11 cellular contexts compared by ENCODE assay signal in the genomic region with DNA sequence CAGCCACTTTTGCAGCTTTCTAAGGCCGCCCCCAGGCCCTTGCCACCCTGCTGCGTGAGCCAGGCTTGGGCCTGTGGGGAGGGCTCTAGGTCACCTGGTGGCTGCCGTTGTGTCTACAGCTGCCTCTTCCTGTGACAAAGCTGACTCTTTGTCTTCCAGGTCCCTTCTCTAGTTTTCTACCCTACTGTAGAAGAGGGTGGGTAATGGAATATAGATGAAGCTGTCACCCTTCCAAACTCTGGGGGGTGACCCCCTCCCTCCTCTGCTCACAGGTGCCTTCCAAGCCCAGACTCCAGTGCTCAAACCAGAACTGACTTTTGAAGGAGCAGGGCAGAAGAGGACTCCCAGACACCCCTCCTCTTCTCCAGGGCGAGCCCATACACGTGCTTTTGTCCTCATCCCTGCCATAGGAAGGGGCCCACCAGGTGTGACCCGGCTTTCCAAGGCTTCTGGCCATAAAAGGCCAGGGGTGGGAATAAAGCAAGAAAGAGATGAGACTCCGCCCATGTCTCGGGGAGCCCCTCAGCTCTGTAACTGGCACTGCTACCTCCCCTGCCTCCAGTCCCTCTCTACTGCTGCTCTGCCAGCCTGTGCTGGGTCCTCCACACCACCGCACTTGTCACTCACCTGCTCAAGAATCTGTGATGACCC. TPM values are rescaled to one million over a fixed set of nuclear protein-coding genes. Genes with fewer than 3 reads are reported as not detected.
A peak's percentile ranks its signal among the peaks of the same experiment; 100 is the strongest.
DNase-seq lines count a peak whose midpoint lies in the region; ATAC-seq, FAIRE-seq and TF ChIP-seq lines count a peak whose summit lies in the region.
"Had no signal": no experiment of that assay in that cellular context is flagged by ENCODE, and none has a peak within 500 bp of the region (broad histone marks: within the 10 kb centered on the region; RNA-seq: fewer than 3 reads in every experiment).

No MANE protein-coding gene starts in this region.

- no peak for FAIRE-seq in A549 (lab: Jason Lieb, UNC)
- FAIRE-seq: RCC 7860 had no signal

- TF ChIP-seq POLR2A in A549 (IDR thresholded peaks at IDR 0.05; ENCODE audit: low read length), result no peak

- BruUV-seq in OCI-LY7 (replicated peaks; lab: Mats Ljungman, UMichigan) (no TSS peak), A673 (replicated peaks; lab: Mats Ljungman, UMichigan) (no TSS peak)

- H3K79me2 ChIP-seq in OCI-LY7 (ENCODE audit: insufficient read depth, low read depth, low read length), result no peaks in the 10 kb centered on the region

- H3K9me3 ChIP-seq in A549 (peaks cover 7% of the 10 kb centered on the region; the same call in 1 of the 3 replicates), OCI-LY7 (ENCODE audit: low read length) (no peaks in the 10 kb centered on the region), A673 (ENCODE audit: low read depth, low read length, poor library complexity, severe bottlenecking) (no peaks in the 10 kb centered on the region)

- TF ChIP-seq RAD21 in A549 (conservative IDR thresholded peaks at IDR 0.05 in 1 of 2, IDR thresholded peaks at IDR 0.05 in 1 of 2), result no peak

- H3K27ac ChIP-seq in A549 (no peak overlapping the region), OCI-LY7 (ENCODE audit: low read depth, low read length, poor library complexity, severe bottlenecking) (no peak overlapping the region), A673 (ENCODE audit: low read depth, low read length, poor library complexity, severe bottlenecking) (no peak overlapping the region)

- ATAC-seq in A549 (peak; percentile 65 to 73), GM18870 (IDR thresholded peaks at IDR 0.05; ENCODE audit: unreplicated experiment) (no peak)

- H3K36me3 ChIP-seq in OCI-LY7 (ENCODE audit: insufficient read depth, low read length) (peaks cover 24% of the 10 kb centered on the region), A673 (ENCODE audit: insufficient read depth, low read length, poor library complexity, severe bottlenecking) (peaks cover 5% of the 10 kb centered on the region)

- no peak for TF ChIP-seq CTCF in A549 (IDR thresholded peaks at IDR 0.05)
- no peak for TF ChIP-seq CTCF in OCI-LY7 (conservative IDR thresholded peaks at IDR 0.05; ENCODE audit: low read length)
- TF ChIP-seq CTCF in A673 (conservative IDR thresholded peaks at IDR 0.05; ENCODE audit: low read depth, low read length), result no peak

- H2AFZ ChIP-seq in OCI-LY7 (ENCODE audit: low read length), result no peak overlapping the region

- intact Hi-C loops in OCI-LY7 (cut with micrococcal nuclease; ENCODE audit: unreplicated experiment), result no loop called here
- intact Hi-C loops in A673 (cut with micrococcal nuclease; ENCODE audit: unreplicated experiment), result no loop called here

- no peaks in the 10 kb centered on the region for H3K9me2 ChIP-seq in OCI-LY7 (ENCODE audit: insufficient read depth, low read length)

- H3K27me3 ChIP-seq in A673 (replicated peaks; ENCODE audit: insufficient read depth, low read depth, low read length, poor library complexity), result no peaks in the 10 kb centered on the region

- H3K4me1 ChIP-seq in A549, result no peaks in the 10 kb centered on the region
- no peaks in the 10 kb centered on the region for H3K4me1 ChIP-seq in OCI-LY7 (ENCODE audit: insufficient read depth, low read length, poor library complexity, severe bottlenecking)
- no peaks in the 10 kb centered on the region for H3K4me1 ChIP-seq in A673 (ENCODE audit: insufficient read depth, low read length, poor library complexity, severe bottlenecking)

- no peak overlapping the region for H3K4me3 ChIP-seq in A549
- no peak overlapping the region for H3K4me3 ChIP-seq in OCI-LY7 (ENCODE audit: low read depth, low read length, poor library complexity, severe bottlenecking)
- H3K4me3 ChIP-seq in A673 (ENCODE audit: low read depth, low read length, poor library complexity, severe bottlenecking), result no peak overlapping the region

- POLR2A ChIA-PET in A549 (lab: Yijun Ruan, JAX) (no interaction called here), OCI-LY7 (lab: Charles Lee) (interaction anchor here (0.6 kb wide), 1 partner anchor 66 kb away, joined by 4 read pairs; no protein-coding TSS in a partner anchor), A673 (lab: Charles Lee; ENCODE audit: low non-redundant PET) (no interaction called here)

- CTCF ChIA-PET in A549 (lab: Yijun Ruan, JAX) (interaction anchor here (0.6 to 8.5 kb wide), 16 partner anchors 9 to 204 kb away, joined by 3 to 74 read pairs (median 4); a partner anchor contains a TSS), OCI-LY7 (lab: Charles Lee; ENCODE audit: unreplicated experiment) (no interaction called here), A673 (lab: Charles Lee) (interaction anchor here (0.7 kb wide), 1 partner anchor 116 kb away, joined by 14 read pairs; no protein-coding TSS in a partner anchor)

- no peak for TF ChIP-seq EP300 in A549 (IDR thresholded peaks at IDR 0.05)

- H4K20me1 ChIP-seq in OCI-LY7 (ENCODE audit: insufficient read depth, low read length), result no peaks in the 10 kb centered on the region

- H3K4me2 ChIP-seq in A549 (no peak overlapping the region), OCI-LY7 (ENCODE audit: low read length) (no peak overlapping the region)

- 88% methylated on average over 9 of the region's 9 CpGs for WGBS in A549 (ENCODE audit: missing lambda C conversion rate)

- DNase-seq in A549 (ENCODE audit: low read depth in 1 of 2, low spot score in 1 of 2) (no peak), DMS79 (lab: John Stamatoyannopoulos, UW) (peak; percentile 51), OCI-LY7 (ENCODE audit: low spot score) (peak; percentile 17), iPS-NIHi7 (ENCODE audit: extremely low spot score) (peak; percentile 58), A673 (ENCODE audit: low spot score) (no peak), NCI-H1048 (lab: John Stamatoyannopoulos, UW) (no peak)
- DNase-seq in stimulated activated CD4-positive, alpha-beta T cell treated with anti-CD3 and anti-CD28 coated beads, Interleukin-1b, Interleukin-23, amount 100 ng/mL, for 48 hours, result no peak
- DNase-seq: activated CD4-positive, alpha-beta T cell treated with anti-CD3 and anti-CD28 coated beads for 1 hour; amniotic stem cell had no signal

TF ChIP-seq in A549, 52 proteins besides CTCF, POLR2A, EP300 and RAD21:
- no peak for TF ChIP-seq MYC (IDR thresholded peaks at IDR 0.05; ENCODE audit: borderline replicate concordance, low read length)
- no peak for TF ChIP-seq FOSB (CRISPR knock-in tag; IDR thresholded peaks at IDR 0.05)
- no peak for TF ChIP-seq RARB (CRISPR knock-in tag; IDR thresholded peaks at IDR 0.05)
- TF ChIP-seq, protein P1, sequence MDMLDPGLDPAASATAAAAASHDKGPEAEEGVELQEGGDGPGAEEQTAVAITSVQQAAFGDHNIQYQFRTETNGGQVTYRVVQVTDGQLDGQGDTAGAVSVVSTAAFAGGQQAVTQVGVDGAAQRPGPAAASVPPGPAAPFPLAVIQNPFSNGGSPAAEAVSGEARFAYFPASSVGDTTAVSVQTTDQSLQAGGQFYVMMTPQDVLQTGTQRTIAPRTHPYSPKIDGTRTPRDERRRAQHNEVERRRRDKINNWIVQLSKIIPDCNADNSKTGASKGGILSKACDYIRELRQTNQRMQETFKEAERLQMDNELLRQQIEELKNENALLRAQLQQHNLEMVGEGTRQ (IDR thresholded peaks at IDR 0.05), result 0 out of 2 replicates have a peak, but pooled peaks have one; percentile 7
- TF ChIP-seq POLR2AphosphoS2 (conservative IDR thresholded peaks at IDR 0.05; ENCODE audit: low read length), result peak; percentile 81; the same call in 1 of the 2 replicates
- TF ChIP-seq, protein P2, sequence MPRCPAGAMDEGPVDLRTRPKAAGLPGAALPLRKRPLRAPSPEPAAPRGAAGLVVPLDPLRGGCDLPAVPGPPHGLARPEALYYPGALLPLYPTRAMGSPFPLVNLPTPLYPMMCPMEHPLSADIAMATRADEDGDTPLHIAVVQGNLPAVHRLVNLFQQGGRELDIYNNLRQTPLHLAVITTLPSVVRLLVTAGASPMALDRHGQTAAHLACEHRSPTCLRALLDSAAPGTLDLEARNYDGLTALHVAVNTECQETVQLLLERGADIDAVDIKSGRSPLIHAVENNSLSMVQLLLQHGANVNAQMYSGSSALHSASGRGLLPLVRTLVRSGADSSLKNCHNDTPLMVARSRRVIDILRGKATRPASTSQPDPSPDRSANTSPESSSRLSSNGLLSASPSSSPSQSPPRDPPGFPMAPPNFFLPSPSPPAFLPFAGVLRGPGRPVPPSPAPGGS (IDR thresholded peaks at IDR 0.05), result no peak
- no peak for TF ChIP-seq JUN (IDR thresholded peaks at IDR 0.05)
- no peak for TF ChIP-seq KDM5A (IDR thresholded peaks at IDR 0.05)
- TF ChIP-seq, protein P3, sequence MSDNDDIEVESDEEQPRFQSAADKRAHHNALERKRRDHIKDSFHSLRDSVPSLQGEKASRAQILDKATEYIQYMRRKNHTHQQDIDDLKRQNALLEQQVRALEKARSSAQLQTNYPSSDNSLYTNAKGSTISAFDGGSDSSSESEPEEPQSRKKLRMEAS (IDR thresholded peaks at IDR 0.05), result no peak
- TF ChIP-seq NPAS2 (CRISPR knock-in tag; IDR thresholded peaks at IDR 0.05; ENCODE audit: borderline replicate concordance), result no peak
- TF ChIP-seq, protein P4, sequence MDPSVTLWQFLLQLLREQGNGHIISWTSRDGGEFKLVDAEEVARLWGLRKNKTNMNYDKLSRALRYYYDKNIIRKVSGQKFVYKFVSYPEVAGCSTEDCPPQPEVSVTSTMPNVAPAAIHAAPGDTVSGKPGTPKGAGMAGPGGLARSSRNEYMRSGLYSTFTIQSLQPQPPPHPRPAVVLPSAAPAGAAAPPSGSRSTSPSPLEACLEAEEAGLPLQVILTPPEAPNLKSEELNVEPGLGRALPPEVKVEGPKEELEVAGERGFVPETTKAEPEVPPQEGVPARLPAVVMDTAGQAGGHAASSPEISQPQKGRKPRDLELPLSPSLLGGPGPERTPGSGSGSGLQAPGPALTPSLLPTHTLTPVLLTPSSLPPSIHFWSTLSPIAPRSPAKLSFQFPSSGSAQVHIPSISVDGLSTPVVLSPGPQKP (IDR thresholded peaks at IDR 0.05; ENCODE audit: low read depth, low read length), result no peak

RNA-seq across cellular contexts. Expression of a gene that starts 17.9 kb away (rescaled TPM):
- 97.1 and 116 TPM in 2 replicates for polyA plus RNA-seq in A549 (2011; rRNA removed)
- polyA plus RNA-seq in A549 (2012; cell fraction: cytosol; rRNA removed), result 123 and 215 TPM in 2 replicates
- 279 and 455 TPM in 2 replicates for polyA plus RNA-seq in A549 (2012; cell fraction: nucleus; rRNA removed)
- polyA plus RNA-seq in A549 (2017; fragmentation: RNase III; extraction: RNeasy Plus Mini Kit Qiagen cat#74134 plus additional on column Dnase treatment), result 157 to 171 TPM (median 166 TPM) in 3 replicates
- 92.8 and 113 TPM in 2 replicates for polyA minus RNA-seq in A549 (2011; rRNA and poly(A)+ RNA removed)
- total RNA-seq in OCI-LY7 (2014; rRNA removed; shearing (Covaris generic)), result not detected in 2 replicates
- 0.10 TPM in 1 of 2 replicates, not detected in the other for total RNA-seq in OCI-LY7 (2022)
- 1.4 and 2.9 TPM in 2 replicates for total RNA-seq in A673 (2021)

Comparison
In these comparisons a context has a peak if more than half of its experiments do, and no peak if none do; other contexts are left out.
1. DNase-seq: peak in DMS79 (single experiment), OCI-LY7 (single experiment) and iPS-NIHi7 (single experiment); none in A549 (0 of 2), A673 (single experiment), NCI-H1048 (single experiment) and stimulated activated CD4-positive, alpha-beta T cell treated with anti-CD3 and anti-CD28 coated beads, Interleukin-1b, Interleukin-23, amount 100 ng/mL, for 48 hours (single experiment).